ENCODE assay signal across 14 cellular contexts in the genomic region with DNA sequence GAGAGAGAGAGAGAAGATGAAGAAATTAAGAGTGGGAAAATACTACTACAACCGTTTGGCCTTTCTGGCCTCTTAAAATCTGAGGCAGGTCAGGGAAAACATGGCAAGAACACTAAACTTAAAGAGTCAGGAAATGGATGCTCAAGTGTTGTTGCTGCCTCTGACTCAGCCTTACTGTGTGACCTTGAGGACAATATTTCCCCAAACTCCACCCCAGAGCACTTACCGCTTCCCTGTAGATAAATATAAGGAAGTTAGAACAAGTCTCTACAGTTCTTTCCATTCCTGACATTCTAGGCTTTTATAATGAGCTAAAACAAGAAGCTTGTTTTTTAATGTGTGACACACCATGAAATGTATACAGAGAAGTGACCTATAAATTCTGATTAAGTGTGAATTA.
DNase-seq lines count a peak whose midpoint lies in the region; ATAC-seq, FAIRE-seq and TF ChIP-seq lines count a peak whose summit lies in the region.
"Had no signal": no experiment of that assay in that cellular context is flagged by ENCODE, and none has a peak within 500 bp of the region (broad histone marks: within the 10 kb centered on the region; RNA-seq: fewer than 3 reads in every experiment).

No MANE protein-coding gene starts in this region.

- in situ Hi-C loops in K562 (cut with MboI), result no loop called here

- no peak for TF ChIP-seq EP300 in K562 (IDR thresholded peaks at IDR 0.05; ENCODE audit: low read length)

- no peaks in the 10 kb centered on the region for H3K79me2 ChIP-seq in K562 (ENCODE audit: control insufficient read depth, insufficient read depth, low read length)

- TF ChIP-seq POLR2A in K562 (conservative IDR thresholded peaks at IDR 0.05), result no peak
- no peak for TF ChIP-seq POLR2A in Peyer's patch (IDR thresholded peaks at IDR 0.05)

- POLR2A ChIA-PET in AG04449 (lab: Yijun Ruan, JAX), result no interaction called here
- POLR2A ChIA-PET in K562 (lab: Yijun Ruan, JAX), result no interaction called here

- no peak for TF ChIP-seq CTCF in AG04449 (IDR thresholded peaks at IDR 0.05; ENCODE audit: insufficient read depth, low read length, missing control alignments)
- no peak for TF ChIP-seq CTCF in K562 (IDR thresholded peaks at IDR 0.05 in 2 of 3, conservative IDR thresholded peaks at IDR 0.05 in 1 of 3; ENCODE audit: insufficient read depth in 2 of 3, low read depth in 1 of 3, low read length in 3 of 3)
- TF ChIP-seq CTCF in Peyer's patch (IDR thresholded peaks at IDR 0.05), result no peak
- no peak for TF ChIP-seq CTCF in right atrium auricular region (IDR thresholded peaks at IDR 0.05)

- intact Hi-C loops in K562 (cut with micrococcal nuclease), result no loop called here

- H4K20me1 ChIP-seq in K562 (replicated peaks; ENCODE audit: control insufficient read depth, insufficient read depth, low read length), result no peaks in the 10 kb centered on the region

- no peak overlapping the region for H3K9ac ChIP-seq in K562 (ENCODE audit: insufficient read depth in 1 of 2, low read depth in 2 of 2, low read length in 2 of 2)

- ATAC-seq in K562, result no peak
- ATAC-seq in GM21381 (IDR thresholded peaks at IDR 0.05; ENCODE audit: unreplicated experiment), result no peak
- no peak for ATAC-seq in GM18858 (IDR thresholded peaks at IDR 0.05; ENCODE audit: unreplicated experiment)

- CTCF ChIA-PET in AG04449 (lab: Yijun Ruan, JAX) (interaction anchor here (1.5 to 2.2 kb wide), 2 partner anchors 10 to 36 kb away, joined by 4 to 8 read pairs; no protein-coding TSS in a partner anchor), K562 (lab: Yijun Ruan, JAX; ENCODE audit: low intra/inter-chr PET ratio) (no interaction called here)

- DNase-seq in AG04449 (ENCODE audit: low read depth, low spot score) (peak; percentile 12), MV-4-11 (lab: John Stamatoyannopoulos, UW) (peak; percentile 29), K562 (ENCODE audit: extremely low read depth in 1 of 4, low spot score in 3 of 4) (no peak), glomerular endothelial cell (ENCODE audit: extremely low read depth, low read depth, low spot score) (peak; percentile 37), Peyer's patch (no peak), right atrium auricular region (ENCODE audit: low spot score) (no peak)
- DNase-seq: activated naive CD4-positive, alpha-beta T cell; caudate nucleus; NCI-H1436 treated with DMSO at 0.1 percent for 48 hours; NCI-H524 treated with DMSO at 0.1 percent for 48 hours; testis had no signal

- no peak for TF ChIP-seq RAD21 in K562 (CRISPR knock-in tag; conservative IDR thresholded peaks at IDR 0.05 in 1 of 2, IDR thresholded peaks at IDR 0.05 in 1 of 2)

- WGBS in K562 (ENCODE audit: insufficient coverage, low coverage, missing lambda C conversion rate), result 0% methylated on average over 2 of the region's 2 CpGs

- H3K27ac ChIP-seq in K562 (ENCODE audit: extremely low read depth, low read depth, low read length), result peak overlapping the region; percentile 14; the same call in 1 of the 3 replicates
- H3K27ac ChIP-seq in Peyer's patch, result no peak overlapping the region
- H3K27ac ChIP-seq in right atrium auricular region, result no peak overlapping the region
- H3K27ac ChIP-seq: testis had no signal

- H3K4me1 ChIP-seq in K562 (replicated peaks in 1 of 2; ENCODE audit: control insufficient read depth in 2 of 2, insufficient read depth in 2 of 2, low read length in 2 of 2), result peaks cover 0 to 5% of the 10 kb centered on the region in 2 experiments; a peak in 3 of 5 replicates
- H3K4me1 ChIP-seq in Peyer's patch, result no peaks in the 10 kb centered on the region
- H3K4me1 ChIP-seq in right atrium auricular region, result no peaks in the 10 kb centered on the region
- H3K4me1 ChIP-seq: testis had no signal

- no peak overlapping the region for H3K4me3 ChIP-seq in AG04449 (ENCODE audit: low read depth, low read length)
- H3K4me3 ChIP-seq in K562, result no peak overlapping the region
- no peak overlapping the region for H3K4me3 ChIP-seq in Peyer's patch
- no peak overlapping the region for H3K4me3 ChIP-seq in right atrium auricular region
- H3K4me3 ChIP-seq: testis had no signal

- H3K36me3 ChIP-seq in K562 (ENCODE audit: control insufficient read depth, insufficient read depth, low read length) (no peaks in the 10 kb centered on the region), Peyer's patch (no peaks in the 10 kb centered on the region), right atrium auricular region (no peaks in the 10 kb centered on the region)

- no TSS peak for BruUV-seq in K562 (replicated peaks; lab: Mats Ljungman, UMichigan)

- H3K9me3 ChIP-seq in K562 (replicated peaks; ENCODE audit: control insufficient read depth, insufficient read depth, low read depth, low read length), result no peaks in the 10 kb centered on the region
- no peaks in the 10 kb centered on the region for H3K9me3 ChIP-seq in Peyer's patch
- no peaks in the 10 kb centered on the region for H3K9me3 ChIP-seq in right atrium auricular region
- H3K9me3 ChIP-seq: testis had no signal

- no peaks in the 10 kb centered on the region for H3K27me3 ChIP-seq in K562 (ENCODE audit: control insufficient read depth in 2 of 2, insufficient read depth in 2 of 2, low read length in 2 of 2)
- H3K27me3 ChIP-seq in Peyer's patch, result no peaks in the 10 kb centered on the region
- H3K27me3 ChIP-seq in right atrium auricular region, result no peaks in the 10 kb centered on the region
- H3K27me3 ChIP-seq: testis had no signal

- no peak overlapping the region; the same call in 1 of the 2 replicates for H3K4me2 ChIP-seq in K562 (ENCODE audit: insufficient read depth, low read length)

- no peak overlapping the region for H2AFZ ChIP-seq in K562 (ENCODE audit: low read depth, low read length)

- no peak for FAIRE-seq in K562 (lab: Jason Lieb, UNC)
- FAIRE-seq: RCC 7860 had no signal

- no peaks in the 10 kb centered on the region for H3K9me1 ChIP-seq in K562 (ENCODE audit: control insufficient read depth, insufficient read depth, low read length)

TF ChIP-seq in K562, 482 proteins besides CTCF, POLR2A, EP300 and RAD21:
- TF ChIP-seq ESRRA (IDR thresholded peaks at IDR 0.05; ENCODE audit: borderline replicate concordance, low read depth) (peak; percentile 40; the same call in 1 of the 2 replicates), ELF2 (CRISPR knock-in tag; IDR thresholded peaks at IDR 0.05) (0 out of 2 replicates have a peak, but pooled peaks have one; percentile 33), FOS (IDR thresholded peaks at IDR 0.05; ENCODE audit: extremely low read depth, insufficient read length) (no peak), ZNF395 (CRISPR knock-in tag; IDR thresholded peaks at IDR 0.05) (0 out of 2 replicates have a peak, but pooled peaks have one; percentile 38), JUND (IDR thresholded peaks at IDR 0.05; ENCODE audit: borderline replicate concordance, low read depth, low read length) (0 out of 2 replicates have a peak, but pooled peaks have one; percentile 15), JUND (tag; IDR thresholded peaks at IDR 0.05; ENCODE audit: borderline replicate concordance, low read depth, low read length) (no peak; the same call in 2 of the 3 replicates), FOSL1 (tag; conservative IDR thresholded peaks at IDR 0.05) (peak; percentile 18; the same call in 1 of the 2 replicates)
- TF ChIP-seq, protein P1, sequence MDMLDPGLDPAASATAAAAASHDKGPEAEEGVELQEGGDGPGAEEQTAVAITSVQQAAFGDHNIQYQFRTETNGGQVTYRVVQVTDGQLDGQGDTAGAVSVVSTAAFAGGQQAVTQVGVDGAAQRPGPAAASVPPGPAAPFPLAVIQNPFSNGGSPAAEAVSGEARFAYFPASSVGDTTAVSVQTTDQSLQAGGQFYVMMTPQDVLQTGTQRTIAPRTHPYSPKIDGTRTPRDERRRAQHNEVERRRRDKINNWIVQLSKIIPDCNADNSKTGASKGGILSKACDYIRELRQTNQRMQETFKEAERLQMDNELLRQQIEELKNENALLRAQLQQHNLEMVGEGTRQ (CRISPR knock-in tag; IDR thresholded peaks at IDR 0.05), result no peak

Comparison
In these comparisons a context has a peak if more than half of its experiments do, and no peak if none do; other contexts are left out.
1. DNase-seq: peak in AG04449 (single experiment), MV-4-11 (single experiment) and glomerular endothelial cell (single experiment); none in K562 (0 of 4), Peyer's patch (0 of 3) and right atrium auricular region (single experiment).